ENCODE assay signal across 1 cellular context in the genomic region with DNA sequence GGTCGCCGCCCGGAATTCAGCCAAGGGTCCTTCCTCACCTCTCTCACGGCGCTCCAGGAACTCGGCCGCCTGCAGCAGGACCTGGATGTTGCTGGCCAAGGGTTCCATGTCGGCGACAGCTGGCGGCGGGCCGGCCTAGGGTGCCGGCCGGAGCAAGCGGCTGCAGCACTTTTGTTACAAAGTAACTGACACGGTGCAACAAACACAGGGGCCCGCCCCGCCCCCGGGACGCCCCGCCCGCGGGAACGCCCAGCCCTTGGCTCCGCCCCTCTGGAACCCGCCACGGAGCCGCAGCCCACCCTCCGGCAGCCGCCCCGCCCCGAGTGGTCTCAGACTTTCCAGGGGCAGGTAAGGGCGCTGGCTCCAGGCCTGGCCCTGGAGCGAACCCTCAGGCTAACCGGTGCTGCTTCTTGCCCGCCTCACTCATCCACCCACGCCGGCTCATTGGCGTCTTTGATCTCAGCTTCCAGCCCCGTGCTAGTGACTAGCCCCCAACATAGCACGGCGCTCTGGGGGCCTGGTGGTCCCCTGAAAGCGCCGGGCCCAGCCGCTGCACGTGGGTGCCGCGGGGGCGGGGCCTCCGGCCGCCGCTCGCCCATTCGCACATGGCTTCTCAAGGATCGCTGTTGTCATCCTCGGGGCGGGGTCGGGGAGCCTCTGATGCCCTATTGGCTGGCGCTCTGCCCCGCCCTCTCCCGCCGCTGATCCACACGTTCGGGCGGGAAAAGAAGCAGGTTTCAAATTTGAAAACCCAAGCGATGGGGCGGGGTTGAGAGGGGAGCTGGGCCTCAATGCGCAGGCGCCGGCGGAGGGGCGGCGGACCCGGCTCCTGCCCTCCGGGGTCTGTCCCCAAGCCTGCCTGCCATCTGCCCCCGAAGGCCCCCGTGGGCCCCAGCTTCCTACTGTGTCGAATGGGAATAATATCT.
TF ChIP-seq lines count a peak whose summit lies in the region.

A gene with protein sequence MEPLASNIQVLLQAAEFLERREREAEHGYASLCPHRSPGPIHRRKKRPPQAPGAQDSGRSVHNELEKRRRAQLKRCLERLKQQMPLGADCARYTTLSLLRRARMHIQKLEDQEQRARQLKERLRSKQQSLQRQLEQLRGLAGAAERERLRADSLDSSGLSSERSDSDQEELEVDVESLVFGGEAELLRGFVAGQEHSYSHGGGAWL (minus strand): TSS at position 176 of the 926 bp plus-strand sequence. CDS start 68 bp downstream, at position 108.

TF ChIP-seq in HepG2, 621 proteins besides CTCF, POLR2A, EP300 and RAD21 (continued from another document and continues in another):
- TF ChIP-seq, protein P1, sequence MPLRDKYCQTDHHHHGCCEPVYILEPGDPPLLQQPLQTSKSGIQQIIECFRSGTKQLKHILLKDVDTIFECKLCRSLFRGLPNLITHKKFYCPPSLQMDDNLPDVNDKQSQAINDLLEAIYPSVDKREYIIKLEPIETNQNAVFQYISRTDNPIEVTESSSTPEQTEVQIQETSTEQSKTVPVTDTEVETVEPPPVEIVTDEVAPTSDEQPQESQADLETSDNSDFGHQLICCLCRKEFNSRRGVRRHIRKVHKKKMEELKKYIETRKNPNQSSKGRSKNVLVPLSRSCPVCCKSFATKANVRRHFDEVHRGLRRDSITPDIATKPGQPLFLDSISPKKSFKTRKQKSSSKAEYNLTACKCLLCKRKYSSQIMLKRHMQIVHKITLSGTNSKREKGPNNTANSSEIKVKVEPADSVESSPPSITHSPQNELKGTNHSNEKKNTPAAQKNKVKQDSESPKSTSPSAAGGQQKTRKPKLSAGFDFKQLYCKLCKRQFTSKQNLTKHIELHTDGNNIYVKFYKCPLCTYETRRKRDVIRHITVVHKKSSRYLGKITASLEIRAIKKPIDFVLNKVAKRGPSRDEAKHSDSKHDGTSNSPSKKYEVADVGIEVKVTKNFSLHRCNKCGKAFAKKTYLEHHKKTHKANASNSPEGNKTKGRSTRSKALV (CRISPR knock-in tag; IDR thresholded peaks at IDR 0.05), result 0 out of 2 replicates have a peak, but pooled peaks have one; percentile 25
- 0 out of 2 replicates have a peak, but pooled peaks have one; percentile 68 for TF ChIP-seq DNMT1 (CRISPR knock-in tag; IDR thresholded peaks at IDR 0.05)
- no peak for TF ChIP-seq CBX1 (IDR thresholded peaks at IDR 0.05; ENCODE audit: low read depth)
- no peak for TF ChIP-seq PAF1 (CRISPR knock-in tag; IDR thresholded peaks at IDR 0.05)
- TF ChIP-seq FOXK1 (CRISPR knock-in tag; IDR thresholded peaks at IDR 0.05; ENCODE audit: borderline replicate concordance, low read depth), result peak; percentile 95
- no peak for TF ChIP-seq ZNF136 (CRISPR knock-in tag; IDR thresholded peaks at IDR 0.05; ENCODE audit: low read depth)
- TF ChIP-seq, protein P2, sequence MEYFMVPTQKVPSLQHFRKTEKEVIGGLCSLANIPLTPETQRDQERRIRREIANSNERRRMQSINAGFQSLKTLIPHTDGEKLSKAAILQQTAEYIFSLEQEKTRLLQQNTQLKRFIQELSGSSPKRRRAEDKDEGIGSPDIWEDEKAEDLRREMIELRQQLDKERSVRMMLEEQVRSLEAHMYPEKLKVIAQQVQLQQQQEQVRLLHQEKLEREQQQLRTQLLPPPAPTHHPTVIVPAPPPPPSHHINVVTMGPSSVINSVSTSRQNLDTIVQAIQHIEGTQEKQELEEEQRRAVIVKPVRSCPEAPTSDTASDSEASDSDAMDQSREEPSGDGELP (IDR thresholded peaks at IDR 0.05; ENCODE audit: borderline replicate concordance, low read depth), result no peak; the same call in 1 of the 2 replicates
- TF ChIP-seq ZNF530 (CRISPR knock-in tag; IDR thresholded peaks at IDR 0.05; ENCODE audit: low read depth), result no peak
- TF ChIP-seq, protein P3, sequence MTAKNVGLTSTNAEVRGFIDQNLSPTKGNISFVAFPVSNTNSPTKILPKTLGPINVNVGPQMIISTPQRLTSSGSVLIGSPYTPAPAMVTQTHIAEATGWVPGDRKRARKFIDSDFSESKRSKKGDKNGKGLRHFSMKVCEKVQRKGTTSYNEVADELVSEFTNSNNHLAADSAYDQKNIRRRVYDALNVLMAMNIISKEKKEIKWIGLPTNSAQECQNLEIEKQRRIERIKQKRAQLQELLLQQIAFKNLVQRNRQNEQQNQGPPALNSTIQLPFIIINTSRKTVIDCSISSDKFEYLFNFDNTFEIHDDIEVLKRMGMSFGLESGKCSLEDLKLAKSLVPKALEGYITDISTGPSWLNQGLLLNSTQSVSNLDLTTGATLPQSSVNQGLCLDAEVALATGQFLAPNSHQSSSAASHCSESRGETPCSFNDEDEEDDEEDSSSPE (CRISPR knock-in tag; IDR thresholded peaks at IDR 0.05), result peak; percentile 99
- no peak for TF ChIP-seq ATF1 (CRISPR knock-in tag; IDR thresholded peaks at IDR 0.05)
- peak; percentile 57; the same call in 1 of the 2 replicates for TF ChIP-seq POLR2G (IDR thresholded peaks at IDR 0.05; ENCODE audit: low read depth, low read length)
- TF ChIP-seq SP4 (CRISPR knock-in tag; IDR thresholded peaks at IDR 0.05), result peak; percentile 86
- TF ChIP-seq DPF2 (CRISPR knock-in tag; IDR thresholded peaks at IDR 0.05; ENCODE audit: borderline replicate concordance, low read depth), result no peak
- no peak for TF ChIP-seq ZNF143 (CRISPR knock-in tag; IDR thresholded peaks at IDR 0.05)
- no peak for TF ChIP-seq HMG20A (CRISPR knock-in tag; IDR thresholded peaks at IDR 0.05; ENCODE audit: borderline replicate concordance)
- TF ChIP-seq, protein P4, sequence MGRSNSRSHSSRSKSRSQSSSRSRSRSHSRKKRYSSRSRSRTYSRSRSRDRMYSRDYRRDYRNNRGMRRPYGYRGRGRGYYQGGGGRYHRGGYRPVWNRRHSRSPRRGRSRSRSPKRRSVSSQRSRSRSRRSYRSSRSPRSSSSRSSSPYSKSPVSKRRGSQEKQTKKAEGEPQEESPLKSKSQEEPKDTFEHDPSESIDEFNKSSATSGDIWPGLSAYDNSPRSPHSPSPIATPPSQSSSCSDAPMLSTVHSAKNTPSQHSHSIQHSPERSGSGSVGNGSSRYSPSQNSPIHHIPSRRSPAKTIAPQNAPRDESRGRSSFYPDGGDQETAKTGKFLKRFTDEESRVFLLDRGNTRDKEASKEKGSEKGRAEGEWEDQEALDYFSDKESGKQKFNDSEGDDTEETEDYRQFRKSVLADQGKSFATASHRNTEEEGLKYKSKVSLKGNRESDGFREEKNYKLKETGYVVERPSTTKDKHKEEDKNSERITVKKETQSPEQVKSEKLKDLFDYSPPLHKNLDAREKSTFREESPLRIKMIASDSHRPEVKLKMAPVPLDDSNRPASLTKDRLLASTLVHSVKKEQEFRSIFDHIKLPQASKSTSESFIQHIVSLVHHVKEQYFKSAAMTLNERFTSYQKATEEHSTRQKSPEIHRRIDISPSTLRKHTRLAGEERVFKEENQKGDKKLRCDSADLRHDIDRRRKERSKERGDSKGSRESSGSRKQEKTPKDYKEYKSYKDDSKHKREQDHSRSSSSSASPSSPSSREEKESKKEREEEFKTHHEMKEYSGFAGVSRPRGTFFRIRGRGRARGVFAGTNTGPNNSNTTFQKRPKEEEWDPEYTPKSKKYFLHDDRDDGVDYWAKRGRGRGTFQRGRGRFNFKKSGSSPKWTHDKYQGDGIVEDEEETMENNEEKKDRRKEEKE (IDR thresholded peaks at IDR 0.05), result no peak
- TF ChIP-seq, protein P5, sequence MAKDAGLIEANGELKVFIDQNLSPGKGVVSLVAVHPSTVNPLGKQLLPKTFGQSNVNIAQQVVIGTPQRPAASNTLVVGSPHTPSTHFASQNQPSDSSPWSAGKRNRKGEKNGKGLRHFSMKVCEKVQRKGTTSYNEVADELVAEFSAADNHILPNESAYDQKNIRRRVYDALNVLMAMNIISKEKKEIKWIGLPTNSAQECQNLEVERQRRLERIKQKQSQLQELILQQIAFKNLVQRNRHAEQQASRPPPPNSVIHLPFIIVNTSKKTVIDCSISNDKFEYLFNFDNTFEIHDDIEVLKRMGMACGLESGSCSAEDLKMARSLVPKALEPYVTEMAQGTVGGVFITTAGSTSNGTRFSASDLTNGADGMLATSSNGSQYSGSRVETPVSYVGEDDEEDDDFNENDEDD (CRISPR knock-in tag; IDR thresholded peaks at IDR 0.05; ENCODE audit: borderline replicate concordance), result peak; percentile 99
- TF ChIP-seq MXD4 (CRISPR knock-in tag; IDR thresholded peaks at IDR 0.05), result peak; percentile 97
- TF ChIP-seq, protein P6, sequence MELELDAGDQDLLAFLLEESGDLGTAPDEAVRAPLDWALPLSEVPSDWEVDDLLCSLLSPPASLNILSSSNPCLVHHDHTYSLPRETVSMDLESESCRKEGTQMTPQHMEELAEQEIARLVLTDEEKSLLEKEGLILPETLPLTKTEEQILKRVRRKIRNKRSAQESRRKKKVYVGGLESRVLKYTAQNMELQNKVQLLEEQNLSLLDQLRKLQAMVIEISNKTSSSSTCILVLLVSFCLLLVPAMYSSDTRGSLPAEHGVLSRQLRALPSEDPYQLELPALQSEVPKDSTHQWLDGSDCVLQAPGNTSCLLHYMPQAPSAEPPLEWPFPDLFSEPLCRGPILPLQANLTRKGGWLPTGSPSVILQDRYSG (CRISPR knock-in tag; IDR thresholded peaks at IDR 0.05), result no peak
- TF ChIP-seq JUN (CRISPR knock-in tag; IDR thresholded peaks at IDR 0.05), result no peak
- TF ChIP-seq, protein P7, sequence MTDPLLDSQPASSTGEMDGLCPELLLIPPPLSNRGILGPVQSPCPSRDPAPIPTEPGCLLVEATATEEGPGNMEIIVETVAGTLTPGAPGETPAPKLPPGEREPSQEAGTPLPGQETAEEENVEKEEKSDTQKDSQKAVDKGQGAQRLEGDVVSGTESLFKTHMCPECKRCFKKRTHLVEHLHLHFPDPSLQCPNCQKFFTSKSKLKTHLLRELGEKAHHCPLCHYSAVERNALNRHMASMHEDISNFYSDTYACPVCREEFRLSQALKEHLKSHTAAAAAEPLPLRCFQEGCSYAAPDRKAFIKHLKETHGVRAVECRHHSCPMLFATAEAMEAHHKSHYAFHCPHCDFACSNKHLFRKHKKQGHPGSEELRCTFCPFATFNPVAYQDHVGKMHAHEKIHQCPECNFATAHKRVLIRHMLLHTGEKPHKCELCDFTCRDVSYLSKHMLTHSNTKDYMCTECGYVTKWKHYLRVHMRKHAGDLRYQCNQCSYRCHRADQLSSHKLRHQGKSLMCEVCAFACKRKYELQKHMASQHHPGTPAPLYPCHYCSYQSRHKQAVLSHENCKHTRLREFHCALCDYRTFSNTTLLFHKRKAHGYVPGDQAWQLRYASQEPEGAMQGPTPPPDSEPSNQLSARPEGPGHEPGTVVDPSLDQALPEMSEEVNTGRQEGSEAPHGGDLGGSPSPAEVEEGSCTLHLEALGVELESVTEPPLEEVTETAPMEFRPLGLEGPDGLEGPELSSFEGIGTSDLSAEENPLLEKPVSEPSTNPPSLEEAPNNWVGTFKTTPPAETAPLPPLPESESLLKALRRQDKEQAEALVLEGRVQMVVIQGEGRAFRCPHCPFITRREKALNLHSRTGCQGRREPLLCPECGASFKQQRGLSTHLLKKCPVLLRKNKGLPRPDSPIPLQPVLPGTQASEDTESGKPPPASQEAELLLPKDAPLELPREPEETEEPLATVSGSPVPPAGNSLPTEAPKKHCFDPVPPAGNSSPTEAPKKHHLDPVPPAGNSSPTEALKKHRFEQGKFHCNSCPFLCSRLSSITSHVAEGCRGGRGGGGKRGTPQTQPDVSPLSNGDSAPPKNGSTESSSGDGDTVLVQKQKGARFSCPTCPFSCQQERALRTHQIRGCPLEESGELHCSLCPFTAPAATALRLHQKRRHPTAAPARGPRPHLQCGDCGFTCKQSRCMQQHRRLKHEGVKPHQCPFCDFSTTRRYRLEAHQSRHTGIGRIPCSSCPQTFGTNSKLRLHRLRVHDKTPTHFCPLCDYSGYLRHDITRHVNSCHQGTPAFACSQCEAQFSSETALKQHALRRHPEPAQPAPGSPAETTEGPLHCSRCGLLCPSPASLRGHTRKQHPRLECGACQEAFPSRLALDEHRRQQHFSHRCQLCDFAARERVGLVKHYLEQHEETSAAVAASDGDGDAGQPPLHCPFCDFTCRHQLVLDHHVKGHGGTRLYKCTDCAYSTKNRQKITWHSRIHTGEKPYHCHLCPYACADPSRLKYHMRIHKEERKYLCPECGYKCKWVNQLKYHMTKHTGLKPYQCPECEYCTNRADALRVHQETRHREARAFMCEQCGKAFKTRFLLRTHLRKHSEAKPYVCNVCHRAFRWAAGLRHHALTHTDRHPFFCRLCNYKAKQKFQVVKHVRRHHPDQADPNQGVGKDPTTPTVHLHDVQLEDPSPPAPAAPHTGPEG (CRISPR knock-in tag; IDR thresholded peaks at IDR 0.05), result 0 out of 2 replicates have a peak, but pooled peaks have one; percentile 22
- TF ChIP-seq ZFP1 (CRISPR knock-in tag; IDR thresholded peaks at IDR 0.05), result no peak
- TF ChIP-seq BCL6 (CRISPR knock-in tag; IDR thresholded peaks at IDR 0.05), result 0 out of 2 replicates have a peak, but pooled peaks have one; percentile 17
- TF ChIP-seq, protein P8, sequence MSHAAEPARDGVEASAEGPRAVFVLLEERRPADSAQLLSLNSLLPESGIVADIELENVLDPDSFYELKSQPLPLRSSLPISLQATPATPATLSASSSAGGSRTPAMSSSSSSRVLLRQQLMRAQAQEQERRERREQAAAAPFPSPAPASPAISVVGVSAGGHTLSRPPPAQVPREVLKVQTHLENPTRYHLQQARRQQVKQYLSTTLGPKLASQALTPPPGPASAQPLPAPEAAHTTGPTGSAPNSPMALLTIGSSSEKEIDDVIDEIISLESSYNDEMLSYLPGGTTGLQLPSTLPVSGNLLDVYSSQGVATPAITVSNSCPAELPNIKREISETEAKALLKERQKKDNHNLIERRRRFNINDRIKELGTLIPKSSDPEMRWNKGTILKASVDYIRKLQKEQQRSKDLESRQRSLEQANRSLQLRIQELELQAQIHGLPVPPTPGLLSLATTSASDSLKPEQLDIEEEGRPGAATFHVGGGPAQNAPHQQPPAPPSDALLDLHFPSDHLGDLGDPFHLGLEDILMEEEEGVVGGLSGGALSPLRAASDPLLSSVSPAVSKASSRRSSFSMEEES (CRISPR knock-in tag; IDR thresholded peaks at IDR 0.05), result no peak
- 0 out of 2 replicates have a peak, but pooled peaks have one; percentile 72 for TF ChIP-seq CHCHD3 (CRISPR knock-in tag; IDR thresholded peaks at IDR 0.05)
- TF ChIP-seq TARDBP (CRISPR knock-in tag; IDR thresholded peaks at IDR 0.05), result no peak
- TF ChIP-seq ZNF264 (CRISPR knock-in tag; IDR thresholded peaks at IDR 0.05), result no peak
- TF ChIP-seq ZSCAN31 (CRISPR knock-in tag; IDR thresholded peaks at IDR 0.05; ENCODE audit: low read depth), result no peak
- no peak for TF ChIP-seq HOXD1 (CRISPR knock-in tag; IDR thresholded peaks at IDR 0.05)
- peak; percentile 82 for TF ChIP-seq AKAP8 (CRISPR knock-in tag; IDR thresholded peaks at IDR 0.05)
- TF ChIP-seq, protein P9, sequence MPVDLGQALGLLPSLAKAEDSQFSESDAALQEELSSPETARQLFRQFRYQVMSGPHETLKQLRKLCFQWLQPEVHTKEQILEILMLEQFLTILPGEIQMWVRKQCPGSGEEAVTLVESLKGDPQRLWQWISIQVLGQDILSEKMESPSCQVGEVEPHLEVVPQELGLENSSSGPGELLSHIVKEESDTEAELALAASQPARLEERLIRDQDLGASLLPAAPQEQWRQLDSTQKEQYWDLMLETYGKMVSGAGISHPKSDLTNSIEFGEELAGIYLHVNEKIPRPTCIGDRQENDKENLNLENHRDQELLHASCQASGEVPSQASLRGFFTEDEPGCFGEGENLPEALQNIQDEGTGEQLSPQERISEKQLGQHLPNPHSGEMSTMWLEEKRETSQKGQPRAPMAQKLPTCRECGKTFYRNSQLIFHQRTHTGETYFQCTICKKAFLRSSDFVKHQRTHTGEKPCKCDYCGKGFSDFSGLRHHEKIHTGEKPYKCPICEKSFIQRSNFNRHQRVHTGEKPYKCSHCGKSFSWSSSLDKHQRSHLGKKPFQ (CRISPR knock-in tag; IDR thresholded peaks at IDR 0.05; ENCODE audit: insufficient replicate concordance), result peak; percentile 62
- TF ChIP-seq, protein P10, sequence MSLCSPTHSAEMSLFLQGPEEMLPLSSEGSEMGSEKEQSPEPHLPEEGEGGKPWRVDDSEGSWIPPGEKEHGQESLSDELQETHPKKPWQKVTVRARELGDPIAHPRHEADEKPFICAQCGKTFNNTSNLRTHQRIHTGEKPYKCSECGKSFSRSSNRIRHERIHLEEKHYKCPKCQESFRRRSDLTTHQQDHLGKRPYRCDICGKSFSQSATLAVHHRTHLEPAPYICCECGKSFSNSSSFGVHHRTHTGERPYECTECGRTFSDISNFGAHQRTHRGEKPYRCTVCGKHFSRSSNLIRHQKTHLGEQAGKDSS (CRISPR knock-in tag; IDR thresholded peaks at IDR 0.05; ENCODE audit: borderline replicate concordance, low read depth), result no peak
- peak; percentile 37 for TF ChIP-seq SRSF1 (optimal IDR thresholded peaks at IDR 0.05; ENCODE audit: low read depth, low read length)
